8 cellular contexts compared by ENCODE assay signal in the genomic region with DNA sequence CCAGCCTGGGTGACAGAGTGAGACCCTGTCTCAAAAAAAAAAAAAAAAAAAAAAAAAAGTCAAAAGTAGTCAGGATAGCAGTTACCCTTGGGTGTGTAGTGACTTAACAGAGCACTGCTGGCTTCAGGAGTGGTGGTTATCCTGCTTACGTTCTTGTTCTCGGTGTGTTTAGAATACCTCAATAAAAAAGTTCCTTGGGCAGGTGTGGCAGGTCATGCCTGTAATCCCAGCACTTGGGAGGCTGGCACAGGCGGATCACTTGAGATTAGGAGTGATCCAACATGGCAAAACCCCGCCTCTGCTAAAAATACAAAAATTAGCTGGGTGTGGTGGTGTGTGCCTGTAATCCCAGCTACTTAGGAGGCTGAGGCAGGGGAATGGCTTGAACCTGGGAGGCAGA. TPM values are rescaled to one million over a fixed set of nuclear protein-coding genes. Genes with fewer than 3 reads are reported as not detected.
"Had no signal": no experiment of that assay in that cellular context is flagged by ENCODE, and none has a peak within 500 bp of the region (broad histone marks: within the 10 kb centered on the region; RNA-seq: fewer than 3 reads in every experiment).

No MANE protein-coding gene starts in this region.

RNA-seq across cellular contexts. Expression of a gene that starts 24.6 kb away (rescaled TPM):
- total RNA-seq: activated CD4-positive, alpha-beta memory T cell treated with anti-CD3 and anti-CD28 coated beads for 36 hours; activated CD8-positive, alpha-beta memory T cell treated with anti-CD3 and anti-CD28 coated beads for 36 hours; activated CD8-positive, alpha-beta T cell treated with anti-CD3 and anti-CD28 coated beads for 36 hours; activated naive CD4-positive, alpha-beta T cell treated with anti-CD3 and anti-CD28 coated beads for 36 hours; activated naive CD4-positive, alpha-beta T cell treated with anti-CD3 and anti-CD28 coated beads, Interleukin-2, amount 50 U/mL, for 72 hours; activated T-helper 1 cell treated with anti-CD3 and anti-CD28 coated beads, Interleukin-12 subunit alpha, Interleukin-12 subunit beta, Interleukin-2, Interleukin-4 antibody, amounts not matched to agents 30 ng/mL and 10 ng/mL and 1 ng/mL, durations not matched to agents 14 hours and 24 hours and 36 hours; activated T-helper 17 cell treated with anti-CD3 and anti-CD28 coated beads, Interleukin-2, amount 50 U/mL, for 72 hours; cardiac muscle cell had no signal
- polyA plus RNA-seq: cardiac muscle cell had no signal
